In the genomic region with DNA sequence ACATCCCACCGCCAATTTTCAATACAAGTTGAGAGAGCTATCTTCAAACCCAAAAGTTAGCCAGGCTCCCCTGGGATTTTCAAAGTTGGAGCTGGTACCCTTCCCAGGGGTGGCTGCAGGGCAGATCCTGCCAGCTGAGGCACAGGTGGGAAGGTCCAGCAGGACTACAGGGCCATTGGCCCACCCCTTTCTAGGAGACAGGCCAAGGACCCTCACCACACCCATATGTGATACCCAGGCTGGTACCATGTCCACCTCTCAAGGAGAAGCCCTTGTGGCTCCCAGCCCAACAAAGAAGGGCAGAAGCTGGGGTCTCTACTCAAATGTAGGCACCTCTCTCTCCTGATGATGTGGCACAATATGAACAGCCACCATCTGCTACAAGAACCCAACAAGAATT, we compare ENCODE assay signal across 5 cellular contexts.
"Had no signal": no experiment of that assay in that cellular context is flagged by ENCODE, and none has a peak within 500 bp of the region (broad histone marks: within the 10 kb centered on the region; RNA-seq: fewer than 3 reads in every experiment).

No MANE protein-coding gene starts in this region.

- DNase-seq: H9, HCEC 1CT had no signal

- H3K27ac Mint-ChIP-seq: GM23338, H9 had no signal

- H3K9me3 Mint-ChIP-seq: GM23338, H9 had no signal

- H3K4me3 Mint-ChIP-seq: GM23338, H9 had no signal

- H3K27ac ChIP-seq: HL-60 had no signal

- H2AFZ ChIP-seq: GM23338 had no signal

- ATAC-seq: GM23338, HepG2 had no signal

- H3K4me3 ChIP-seq: GM23338 had no signal

- H3K4me2 ChIP-seq: GM23338 had no signal
